Comparison of ENCODE assay signal across 11 cellular contexts in the genomic region with DNA sequence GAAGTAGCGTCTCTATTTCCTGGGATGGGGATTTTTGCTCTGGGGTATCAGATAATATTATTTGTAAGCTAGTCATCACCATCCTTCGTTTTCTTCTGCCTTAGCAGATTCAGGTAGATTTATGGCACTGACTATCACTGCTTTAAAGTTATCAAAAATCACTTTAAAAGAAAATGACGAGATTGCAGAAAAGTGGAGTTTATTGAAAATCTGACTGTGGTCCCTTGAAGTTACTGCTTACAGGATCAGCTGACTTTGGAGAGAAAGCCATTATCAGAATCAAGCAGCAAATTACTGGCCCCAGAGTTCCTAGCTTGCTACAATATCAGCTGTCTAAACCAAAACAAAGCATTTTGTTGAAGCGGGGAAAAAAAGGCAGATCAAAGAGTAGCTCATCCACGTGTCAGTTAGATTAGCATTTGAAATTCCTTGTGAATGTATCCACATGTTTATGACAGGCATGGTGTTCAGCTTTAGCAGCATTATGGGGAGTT. TPM values are rescaled to one million over a fixed set of nuclear protein-coding genes. Genes with fewer than 3 reads are reported as not detected.
DNase-seq lines count a peak whose midpoint lies in the region; ATAC-seq, FAIRE-seq and TF ChIP-seq lines count a peak whose summit lies in the region.
"Had no signal": no experiment of that assay in that cellular context is flagged by ENCODE, and none has a peak within 500 bp of the region (broad histone marks: within the 10 kb centered on the region; RNA-seq: fewer than 3 reads in every experiment).

No MANE protein-coding gene starts in this region.

- no peaks in the 10 kb centered on the region for H3K36me3 ChIP-seq in mesodermal cell (ENCODE audit: control insufficient read depth, insufficient read depth, low read length)
- no peaks in the 10 kb centered on the region for H3K36me3 ChIP-seq in testis (ENCODE audit: low read depth, missing control alignments)

- FAIRE-seq in GM12891 (lab: Jason Lieb, UNC): no peak

- H3K27me3 Mint-ChIP-seq in activated CD4-positive, alpha-beta T cell treated with anti-CD3 and anti-CD28 coated beads for 36 hours: no peaks in the 10 kb centered on the region
- H3K27me3 Mint-ChIP-seq in central memory CD8-positive, alpha-beta T cell: no peaks in the 10 kb centered on the region

- ATAC-seq in activated CD4-positive, alpha-beta T cell treated with anti-CD3 and anti-CD28 coated beads for 36 hours: no peak
- no peak for ATAC-seq in central memory CD8-positive, alpha-beta T cell (replicated peaks; ENCODE audit: extremely low read depth, poor library complexity, severe bottlenecking)
- ATAC-seq in HG02981 (IDR thresholded peaks at IDR 0.05; ENCODE audit: unreplicated experiment): no peak

- TF ChIP-seq POLR2A in testis (IDR thresholded peaks at IDR 0.05): no peak
- no peak for TF ChIP-seq POLR2A in GM12891 (IDR thresholded peaks at IDR 0.05; ENCODE audit: low read depth, low read length)

- no peaks in the 10 kb centered on the region for H3K27me3 ChIP-seq in testis

- POLR2A ChIA-PET in activated CD4-positive, alpha-beta T cell treated with anti-CD3 and anti-CD28 coated beads for 36 hours (lab: Charles Lee): no interaction called here

- peaks cover 18% of the 10 kb centered on the region for H3K4me1 ChIP-seq in mesodermal cell (ENCODE audit: control insufficient read depth, insufficient read depth, low read length, poor library complexity, severe bottlenecking)
- peaks cover 16% of the 10 kb centered on the region for H3K4me1 ChIP-seq in testis

- H3K4me3 ChIP-seq in mesodermal cell (ENCODE audit: extremely low read depth, insufficient read depth, low read length, poor library complexity, severe bottlenecking) (no peak overlapping the region), testis (no peak overlapping the region)
- H3K4me3 ChIP-seq: SK-N-MC had no signal

- CTCF ChIA-PET in activated CD4-positive, alpha-beta T cell treated with anti-CD3 and anti-CD28 coated beads for 36 hours (lab: Charles Lee): interaction anchor here (0.6 to 2.1 kb wide), 6 partner anchors 10 to 79 kb away, joined by 3 to 14 read pairs (median 4); no protein-coding TSS in a partner anchor

- DNase-seq in activated CD4-positive, alpha-beta T cell treated with anti-CD3 and anti-CD28 coated beads for 36 hours: no peak
- DNase-seq in activated CD4-positive, alpha-beta T cell treated with anti-CD3 and anti-CD28 coated beads for 48 hours: no peak
- DNase-seq in central memory CD8-positive, alpha-beta T cell (ENCODE audit: low spot score in 2 of 2): no peak
- DNase-seq in testis (no peak), GM12891 (ENCODE audit: insufficient read length, low spot score) (no peak)
- DNase-seq in stimulated activated CD4-positive, alpha-beta T cell treated with anti-CD3 and anti-CD28 coated beads, Interleukin-4, amount 100 ng/mL, for 4 hours: no peak
- DNase-seq: occipital lobe had no signal

- H3K9me3 Mint-ChIP-seq in activated CD4-positive, alpha-beta T cell treated with anti-CD3 and anti-CD28 coated beads for 36 hours (ENCODE audit: low read depth): peaks cover 3% of the 10 kb centered on the region
- no peaks in the 10 kb centered on the region for H3K9me3 Mint-ChIP-seq in central memory CD8-positive, alpha-beta T cell

- WGBS in mesodermal cell (ENCODE audit: insufficient coverage in 2 of 2), 2 experiments: 50 to 61% methylated on average over 2 to 3 of the region's 5 CpGs
- 52 to 62% methylated on average over 5 of the region's 5 CpGs for WGBS in testis, 2 donors

- H3K9me3 ChIP-seq in mesodermal cell (ENCODE audit: control insufficient read depth, low read length): no peaks in the 10 kb centered on the region
- H3K9me3 ChIP-seq in testis: no peaks in the 10 kb centered on the region

- intact Hi-C loops in activated CD4-positive, alpha-beta T cell treated with anti-CD3 and anti-CD28 coated beads for 36 hours (cut with DNase I, micrococcal nuclease): no loop called here
- intact Hi-C loops in testis (cut with DNase I; ENCODE audit: low total_unique reads): no loop called here

- TF ChIP-seq CTCF in testis (IDR thresholded peaks at IDR 0.05): no peak

- peak overlapping the region; percentile 38 for H3K27ac Mint-ChIP-seq in activated CD4-positive, alpha-beta T cell treated with anti-CD3 and anti-CD28 coated beads for 36 hours
- peak overlapping the region; percentile 71 for H3K27ac Mint-ChIP-seq in central memory CD8-positive, alpha-beta T cell (ENCODE audit: low read depth)

- peaks cover 56% of the 10 kb centered on the region for H3K36me3 Mint-ChIP-seq in activated CD4-positive, alpha-beta T cell treated with anti-CD3 and anti-CD28 coated beads for 36 hours (ENCODE audit: low read depth)
- peaks cover 46% of the 10 kb centered on the region for H3K36me3 Mint-ChIP-seq in central memory CD8-positive, alpha-beta T cell (ENCODE audit: insufficient read depth)

- H3K4me1 Mint-ChIP-seq in activated CD4-positive, alpha-beta T cell treated with anti-CD3 and anti-CD28 coated beads for 36 hours: peaks cover 79% of the 10 kb centered on the region
- H3K4me1 Mint-ChIP-seq in central memory CD8-positive, alpha-beta T cell: peaks cover 93% of the 10 kb centered on the region

- no peak overlapping the region for H3K4me3 Mint-ChIP-seq in activated CD4-positive, alpha-beta T cell treated with anti-CD3 and anti-CD28 coated beads for 36 hours
- no peak overlapping the region for H3K4me3 Mint-ChIP-seq in central memory CD8-positive, alpha-beta T cell

- H3K27ac ChIP-seq in mesodermal cell (ENCODE audit: low read depth, low read length, severe bottlenecking) (peak overlapping the region; percentile 45), testis (peak overlapping the region; percentile 79)
- H3K27ac ChIP-seq: SK-N-MC had no signal

TF ChIP-seq in GM12891, 5 proteins besides CTCF, POLR2A, EP300 and RAD21:
- TF ChIP-seq PAX5 (IDR thresholded peaks at IDR 0.05; ENCODE audit: insufficient read depth, low read length, severe bottlenecking) (no peak), POU2F2 (IDR thresholded peaks at IDR 0.05; ENCODE audit: low read depth, low read length) (no peak), SPI1 (IDR thresholded peaks at IDR 0.05; ENCODE audit: low read depth, low read length) (no peak), POLR2AphosphoS5 (IDR thresholded peaks at IDR 0.05; ENCODE audit: low read depth, low read length) (no peak), TAF1 (IDR thresholded peaks at IDR 0.05; ENCODE audit: low read depth, low read length) (no peak)

RNA-seq across cellular contexts. Expression of a gene that starts 18.5 kb away (rescaled TPM):
- total RNA-seq in activated CD4-positive, alpha-beta T cell treated with anti-CD3 and anti-CD28 coated beads for 36 hours: 10 to 100 TPM; 47.0 to 65.7 TPM
- 0.92 TPM for polyA plus RNA-seq in mesodermal cell (2013, experiment 1 of 2)
- polyA plus RNA-seq in mesodermal cell (2013, experiment 2 of 2): 1.0 TPM
- total RNA-seq in testis: 10 to 100 TPM; 15.4 to 20.3 TPM
- 16.7 TPM for polyA plus RNA-seq in testis (ENCODE audit: insufficient read depth, low read depth, low replicate concordance)
- polyA plus RNA-seq in GM12891 (2012; ENCODE audit: low read depth, missing spikeins): 16.8 TPM
- total RNA-seq: A172 had no signal
